15 cellular contexts compared by ENCODE assay signal in genomic region chr10:58897708-58898107, GRCh38.
"Had no signal": no experiment of that assay in that cellular context is flagged by ENCODE, and none has a peak within 500 bp of the region (broad histone marks: within the 10 kb centered on the region; RNA-seq: fewer than 3 reads in every experiment).

No MANE protein-coding gene starts in this region.

- H3K27me3 ChIP-seq: body of pancreas, hepatocyte, left lung had no signal

- H3K9me3 ChIP-seq: body of pancreas, left lung had no signal

- ATAC-seq: activated CD8-positive, alpha-beta T cell treated with anti-CD3 and anti-CD28 coated beads for 36 hours; body of pancreas; left lung; naive thymus-derived CD8-positive, alpha-beta T cell had no signal

- H3K4me1 ChIP-seq: body of pancreas, left lung had no signal

- DNase-seq: activated B cell treated with CpG ODN at 0.5 μM for 24 hours; activated CD4-positive, alpha-beta T cell treated with anti-CD3 and anti-CD28 coated beads for 48 hours; activated CD8-positive, alpha-beta memory T cell treated with anti-CD3 and anti-CD28 coated beads, Interleukin-2, amount 50 U/mL, for 4 hours; activated CD8-positive, alpha-beta T cell treated with anti-CD3 and anti-CD28 coated beads for 36 hours; activated effector memory CD4-positive, alpha-beta T cell treated with anti-CD3 and anti-CD28 coated beads, Interleukin-2, amount 50 U/mL, for 16 hours; activated T-cell treated with anti-CD3 and anti-CD28 coated beads, Interleukin-2, amount 50 U/mL, for 48 hours; amygdala; body of pancreas; effector memory CD4-positive, alpha-beta T cell; left lung; naive thymus-derived CD8-positive, alpha-beta T cell; nucleus accumbens; posterior cingulate gyrus; T-helper 2 cell had no signal

- H3K4me3 ChIP-seq: body of pancreas, hepatocyte, left lung had no signal

- H3K36me3 ChIP-seq: left lung had no signal

- H3K27ac ChIP-seq: body of pancreas, hepatocyte, left lung had no signal
